In genomic region chr17:75509528-75510258, GRCh38 we compare ENCODE assay signal across 15 cellular contexts. TPM values are rescaled to one million over a fixed set of nuclear protein-coding genes. Genes with fewer than 3 reads are reported as not detected.
A peak's percentile ranks its signal among the peaks of the same experiment; 100 is the strongest.
DNase-seq lines count a peak whose midpoint lies in the region; ATAC-seq, FAIRE-seq and TF ChIP-seq lines count a peak whose summit lies in the region.
"Had no signal": no experiment of that assay in that cellular context is flagged by ENCODE, and none has a peak within 500 bp of the region (broad histone marks: within the 10 kb centered on the region; RNA-seq: fewer than 3 reads in every experiment).

No MANE protein-coding gene starts in this region.

- POLR2A ChIA-PET in CD8-positive, alpha-beta memory T cell (lab: Charles Lee): no interaction called here
- POLR2A ChIA-PET in T-cell (lab: Charles Lee): no interaction called here

- H3K27ac ChIP-seq in coronary artery (peak overlapping the region; percentile 11 to 77), parathyroid adenoma (peak overlapping the region; percentile 89), SJCRH30 (no peak overlapping the region)
- H3K27ac ChIP-seq in CD8-positive, alpha-beta memory T cell (ENCODE audit: low read depth, low read length): no peak overlapping the region

- H3K27me3 ChIP-seq in parathyroid adenoma (ENCODE audit: control insufficient read depth, insufficient read depth, low read length) (no peaks in the 10 kb centered on the region), SJCRH30 (no peaks in the 10 kb centered on the region)
- H3K27me3 ChIP-seq in CD8-positive, alpha-beta memory T cell (ENCODE audit: insufficient read depth, low read length, poor library complexity, severe bottlenecking): no peaks in the 10 kb centered on the region
- H3K27me3 ChIP-seq: cardiac muscle cell had no signal

- H3K9me3 ChIP-seq in parathyroid adenoma (ENCODE audit: control insufficient read depth, low read length) (no peaks in the 10 kb centered on the region), SJCRH30 (replicated peaks) (no peaks in the 10 kb centered on the region)
- H3K9me3 ChIP-seq in CD8-positive, alpha-beta memory T cell (ENCODE audit: low read length): no peaks in the 10 kb centered on the region

- no peaks in the 10 kb centered on the region for H3K9me3 Mint-ChIP-seq in CD8-positive, alpha-beta memory T cell
- no peaks in the 10 kb centered on the region for H3K9me3 Mint-ChIP-seq in T-cell

- H3K36me3 ChIP-seq in parathyroid adenoma (ENCODE audit: control insufficient read depth, insufficient read depth, low read length) (no peaks in the 10 kb centered on the region), SJCRH30 (peaks cover 14% of the 10 kb centered on the region)
- H3K36me3 ChIP-seq in CD8-positive, alpha-beta memory T cell (ENCODE audit: insufficient read depth, low read length): no peaks in the 10 kb centered on the region

- H3K79me2 ChIP-seq in parathyroid adenoma: no peaks in the 10 kb centered on the region

- ATAC-seq in left ventricle myocardium superior (peak; percentile 51), HG02981 (IDR thresholded peaks at IDR 0.05; ENCODE audit: unreplicated experiment) (no peak), T-cell (replicated peaks in 1 of 4) (no peak)

- no peaks in the 10 kb centered on the region for H3K36me3 Mint-ChIP-seq in CD8-positive, alpha-beta memory T cell
- H3K36me3 Mint-ChIP-seq in T-cell: no peaks in the 10 kb centered on the region

- H3K4me3 ChIP-seq in coronary artery (peak overlapping the region; percentile 39), parathyroid adenoma (ENCODE audit: low read depth, low read length) (no peak overlapping the region), SJCRH30 (no peak overlapping the region)
- no peak overlapping the region for H3K4me3 ChIP-seq in CD8-positive, alpha-beta memory T cell (ENCODE audit: low read length)
- H3K4me3 ChIP-seq: cardiac muscle cell, smooth muscle cell had no signal

- H3K27ac Mint-ChIP-seq in CD8-positive, alpha-beta memory T cell: peak overlapping the region in 1 of 8 donors; percentile 55
- no peak overlapping the region for H3K27ac Mint-ChIP-seq in T-cell

- no peak overlapping the region for H3K9ac ChIP-seq in parathyroid adenoma

- TF ChIP-seq CTCF in coronary artery (IDR thresholded peaks at IDR 0.05) (no peak), parathyroid adenoma (IDR thresholded peaks at IDR 0.05) (no peak)

- no peak overlapping the region for H2AFZ ChIP-seq in parathyroid adenoma

- CTCF ChIA-PET in CD8-positive, alpha-beta memory T cell (lab: Charles Lee): no interaction called here
- CTCF ChIA-PET in T-cell (lab: Charles Lee): interaction anchor here in 1 of 2 donors (0.5 kb wide), 1 partner anchor 99 kb away, joined by 3 read pairs; no protein-coding TSS in a partner anchor

- no peak overlapping the region for H3K4me3 Mint-ChIP-seq in CD8-positive, alpha-beta memory T cell
- H3K4me3 Mint-ChIP-seq in T-cell: no peak overlapping the region

- H3K4me1 ChIP-seq in parathyroid adenoma: peaks cover 10% of the 10 kb centered on the region
- no peaks in the 10 kb centered on the region for H3K4me1 ChIP-seq in CD8-positive, alpha-beta memory T cell (ENCODE audit: insufficient read depth, low read length)
- peaks cover 2% of the 10 kb centered on the region; the same call in 1 of the 2 replicates for H3K4me1 ChIP-seq in SJCRH30

- peak; percentile 46 for FAIRE-seq in urothelium cell line (lab: Jason Lieb, UNC)

- no peaks in the 10 kb centered on the region for H3K4me1 Mint-ChIP-seq in CD8-positive, alpha-beta memory T cell
- H3K4me1 Mint-ChIP-seq in T-cell: no peaks in the 10 kb centered on the region

- no peak for DNase-seq in coronary artery (ENCODE audit: low spot score)
- peak; percentile 73 for DNase-seq in left ventricle myocardium superior
- no peak for DNase-seq in urothelium cell line (ENCODE audit: low spot score)
- DNase-seq in CD8-positive, alpha-beta memory T cell: no peak
- DNase-seq in T-cell: no peak
- no peak for DNase-seq in SJCRH30
- DNase-seq: activated naive CD4-positive, alpha-beta T cell treated with Interleukin-2 at 50 U/mL for 16 hours; erythroblast; NCI-H1694; NCI-H510A; OCI-M1 had no signal

- peak overlapping the region; percentile 14 for H3K4me2 ChIP-seq in parathyroid adenoma (ENCODE audit: low read length)
- H3K4me2 ChIP-seq: smooth muscle cell had no signal

- H3K27me3 Mint-ChIP-seq in CD8-positive, alpha-beta memory T cell: peaks cover 0 to 3% of the 10 kb centered on the region in 2 donors
- no peaks in the 10 kb centered on the region for H3K27me3 Mint-ChIP-seq in T-cell

- intact Hi-C loops in left ventricle myocardium superior (cut with micrococcal nuclease): loop anchor here (10.0 kb wide), 1 partner anchor 85 kb away; no protein-coding TSS in a partner anchor

RNA-seq across cellular contexts. Expression of gene CASKIN2, which starts 5.6 kb away (rescaled TPM):
- total RNA-seq in left ventricle myocardium superior (36.6 TPM), T-cell (under 1 TPM; 0.28 to 0.88 (median 0.85) TPM)
- 10 to 100 TPM in 1 of 2 experiments, 1 to 10 TPM in 1; 6.9 to 11.1 TPM for total RNA-seq in CD8-positive, alpha-beta memory T cell
- polyA plus RNA-seq in CD8-positive, alpha-beta memory T cell: 0.15 TPM
- total RNA-seq in SJCRH30 (2014; rRNA removed; shearing (Covaris generic)): 6.9 and 9.3 TPM in 2 replicates

RNA-seq across cellular contexts. Expression of gene TSEN54, which starts 6.6 kb away (rescaled TPM):
- total RNA-seq in left ventricle myocardium superior (8.3 TPM), T-cell (10 to 100 TPM; 54.9 to 94.7 (median 67.6) TPM)
- 10 to 100 TPM; 49.7 to 56.9 TPM for total RNA-seq in CD8-positive, alpha-beta memory T cell
- 152 TPM for polyA plus RNA-seq in CD8-positive, alpha-beta memory T cell
- 34.3 and 44.8 TPM in 2 replicates for total RNA-seq in SJCRH30 (2014; rRNA removed; shearing (Covaris generic))

RNA-seq across cellular contexts. Expression of gene LLGL2, which starts 15.8 kb away (rescaled TPM):
- total RNA-seq in left ventricle myocardium superior (5.1 TPM), T-cell (10 to 100 TPM; 31.2 to 75.7 (median 53.4) TPM)
- total RNA-seq in CD8-positive, alpha-beta memory T cell: 10 to 100 TPM; 17.1 to 17.8 TPM
- polyA plus RNA-seq in CD8-positive, alpha-beta memory T cell: 39.5 TPM
- total RNA-seq in SJCRH30 (2014; rRNA removed; shearing (Covaris generic)): not detected in 2 replicates

RNA-seq across cellular contexts. Expression of gene TMEM94, which starts 53.3 kb away (rescaled TPM):
- 56.8 TPM for total RNA-seq in left ventricle myocardium superior
- 10 to 100 TPM; 63.3 to 66.0 TPM for total RNA-seq in CD8-positive, alpha-beta memory T cell
- polyA plus RNA-seq in CD8-positive, alpha-beta memory T cell: 18.8 TPM
- total RNA-seq in T-cell: 100 to 1,000 TPM in 3 of 5 donors, 10 to 100 TPM in 2; 78.5 to 125 (median 105) TPM
- 43.5 and 55.6 TPM in 2 replicates for total RNA-seq in SJCRH30 (2014; rRNA removed; shearing (Covaris generic))

Comparison
In these comparisons a context has a peak if more than half of its experiments do, and no peak if none do; other contexts are left out.
1. H3K27ac ChIP-seq: peak in coronary artery (2 of 2) and parathyroid adenoma (single experiment); none in CD8-positive, alpha-beta memory T cell (single experiment) and SJCRH30 (single experiment).